Comparison of ENCODE assay signal across 8 cellular contexts in genomic region chr11:68213555-68214172, GRCh38. TPM values are rescaled to one million over a fixed set of nuclear protein-coding genes. Genes with fewer than 3 reads are reported as not detected.
DNase-seq lines count a peak whose midpoint lies in the region; ATAC-seq and TF ChIP-seq lines count a peak whose summit lies in the region.

No MANE protein-coding gene starts in this region.

- peaks cover 9% of the 10 kb centered on the region for H3F3A ChIP-seq in SK-N-SH (replicated peaks; ENCODE audit: insufficient read depth)

- peak; percentile 41 for ATAC-seq in GM21723 (IDR thresholded peaks at IDR 0.05; ENCODE audit: unreplicated experiment)

- no peaks in the 10 kb centered on the region for H3K36me3 ChIP-seq in SK-N-SH (replicated peaks in 1 of 2; ENCODE audit: control insufficient read depth in 1 of 2, insufficient read depth in 2 of 2, low read length in 1 of 2)

- no peaks in the 10 kb centered on the region for H3K9me3 Mint-ChIP-seq in activated naive CD4-positive, alpha-beta T cell treated with anti-CD3 and anti-CD28 coated beads, Interleukin-2, amount 50 U/mL, for 24 hours

- peak overlapping the region; percentile 90 for H3K4me2 ChIP-seq in SK-N-SH

- no peak for TF ChIP-seq CTCF in SK-N-SH (IDR thresholded peaks at IDR 0.05)

- no peaks in the 10 kb centered on the region for H3K9me3 ChIP-seq in SK-N-SH

- peak overlapping the region; percentile 85 for H2AFZ ChIP-seq in SK-N-SH (ENCODE audit: low read depth)

- H4K20me1 ChIP-seq in SK-N-SH (ENCODE audit: insufficient read depth) = peaks cover 39% of the 10 kb centered on the region

- peaks cover 51% of the 10 kb centered on the region for H3K4me1 Mint-ChIP-seq in activated naive CD4-positive, alpha-beta T cell treated with anti-CD3 and anti-CD28 coated beads, Interleukin-2, amount 50 U/mL, for 24 hours

- DNase-seq in DMS153 treated with DMSO at 0.1 percent for 48 hours (lab: John Stamatoyannopoulos, UW; ENCODE audit: unreplicated experiment) (peak; percentile 74), M059J (ENCODE audit: low read depth) (peak; percentile 85), SK-N-SH (peak; percentile 94), glomerular visceral epithelial cell (ENCODE audit: extremely low spot score) (peak; percentile 87), occipital lobe (lab: John Stamatoyannopoulos, UW) (peak; percentile 80), superior temporal gyrus (ENCODE audit: extremely low spot score) (peak; percentile 91)

- no peaks in the 10 kb centered on the region for H3K36me3 Mint-ChIP-seq in activated naive CD4-positive, alpha-beta T cell treated with anti-CD3 and anti-CD28 coated beads, Interleukin-2, amount 50 U/mL, for 24 hours

- no peak for TF ChIP-seq RAD21 in SK-N-SH (IDR thresholded peaks at IDR 0.05; ENCODE audit: low read length)

- POLR2A ChIA-PET in SK-N-SH (lab: Yijun Ruan, JAX) = interaction anchor here (1.0 kb wide), 1 partner anchor 58 kb away, joined by 3 read pairs; the partner anchor contains the start of gene C11orf24

- no peak for TF ChIP-seq EP300 in SK-N-SH (IDR thresholded peaks at IDR 0.05; ENCODE audit: borderline replicate concordance in 1 of 2, low read depth in 1 of 2, low read length in 1 of 2)

- H3K27me3 Mint-ChIP-seq in activated naive CD4-positive, alpha-beta T cell treated with anti-CD3 and anti-CD28 coated beads, Interleukin-2, amount 50 U/mL, for 24 hours = no peaks in the 10 kb centered on the region

- peak overlapping the region; percentile 77 to 96 for H3K4me3 ChIP-seq in SK-N-SH (ENCODE audit: low read depth in 2 of 2, low read length in 1 of 2)

- no peak overlapping the region for H3K27ac Mint-ChIP-seq in activated naive CD4-positive, alpha-beta T cell treated with anti-CD3 and anti-CD28 coated beads, Interleukin-2, amount 50 U/mL, for 24 hours

- no peaks in the 10 kb centered on the region; the same call in 1 of the 2 replicates for H3K27me3 ChIP-seq in SK-N-SH (ENCODE audit: insufficient read depth)

- H3K9me2 ChIP-seq in SK-N-SH = no peaks in the 10 kb centered on the region

- peak overlapping the region; percentile 93 for H3K9ac ChIP-seq in SK-N-SH

- peaks cover 11 to 27% of the 10 kb centered on the region in 2 experiments; a peak in 3 of 4 replicates for H3K4me1 ChIP-seq in SK-N-SH (ENCODE audit: control insufficient read depth in 1 of 2, insufficient read depth in 2 of 2, low read depth in 1 of 2, low read length in 1 of 2)

- CTCF ChIA-PET in SK-N-SH (lab: Yijun Ruan, JAX) = no interaction called here

- H3K4me3 Mint-ChIP-seq in activated naive CD4-positive, alpha-beta T cell treated with anti-CD3 and anti-CD28 coated beads, Interleukin-2, amount 50 U/mL, for 24 hours = peak overlapping the region; percentile 82

- H3K79me2 ChIP-seq in SK-N-SH (ENCODE audit: insufficient read depth) = peaks cover 40% of the 10 kb centered on the region

- peak overlapping the region; percentile 88 to 97 for H3K27ac ChIP-seq in SK-N-SH (ENCODE audit: low read depth in 2 of 2, low read length in 1 of 2)

- 0% methylated on average over 9 of the region's 90 CpGs for WGBS in SK-N-SH (ENCODE audit: low lambda C conversion rate)

TF ChIP-seq in SK-N-SH, 30 proteins besides CTCF, POLR2A, EP300 and RAD21:
- TF ChIP-seq POLR2AphosphoS5 (IDR thresholded peaks at IDR 0.05; ENCODE audit: low read depth, low read length) = peak; percentile 90
- no peak for TF ChIP-seq EZH2phosphoT487 (IDR thresholded peaks at IDR 0.05; ENCODE audit: borderline replicate concordance, low read depth)
- no peak for TF ChIP-seq ELF1 (IDR thresholded peaks at IDR 0.05)
- TF ChIP-seq TAF1 (IDR thresholded peaks at IDR 0.05; ENCODE audit: borderline replicate concordance, low read depth, low read length) = peak; percentile 74
- peak; percentile 88 for TF ChIP-seq YY1 (IDR thresholded peaks at IDR 0.05; ENCODE audit: low read depth)
- TF ChIP-seq NFIC (IDR thresholded peaks at IDR 0.05; ENCODE audit: borderline replicate concordance) = no peak
- no peak for TF ChIP-seq NRF1 (IDR thresholded peaks at IDR 0.05; ENCODE audit: low read depth, low read length)
- 0 out of 2 replicates have a peak, but pooled peaks have one; percentile 14 for TF ChIP-seq TEAD4 (IDR thresholded peaks at IDR 0.05; ENCODE audit: borderline replicate concordance, insufficient read depth)
- TF ChIP-seq, protein P1, sequence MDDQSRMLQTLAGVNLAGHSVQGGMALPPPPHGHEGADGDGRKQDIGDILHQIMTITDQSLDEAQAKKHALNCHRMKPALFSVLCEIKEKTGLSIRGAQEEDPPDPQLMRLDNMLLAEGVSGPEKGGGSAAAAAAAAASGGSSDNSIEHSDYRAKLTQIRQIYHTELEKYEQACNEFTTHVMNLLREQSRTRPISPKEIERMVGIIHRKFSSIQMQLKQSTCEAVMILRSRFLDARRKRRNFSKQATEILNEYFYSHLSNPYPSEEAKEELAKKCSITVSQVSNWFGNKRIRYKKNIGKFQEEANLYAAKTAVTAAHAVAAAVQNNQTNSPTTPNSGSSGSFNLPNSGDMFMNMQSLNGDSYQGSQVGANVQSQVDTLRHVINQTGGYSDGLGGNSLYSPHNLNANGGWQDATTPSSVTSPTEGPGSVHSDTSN (IDR thresholded peaks at IDR 0.05) = peak; percentile 95
- peak; percentile 98 for TF ChIP-seq CHD2 (IDR thresholded peaks at IDR 0.05; ENCODE audit: low read length, partially characterized antibody)
- 0 out of 2 replicates have a peak, but pooled peaks have one; percentile 35 for TF ChIP-seq MXI1 (IDR thresholded peaks at IDR 0.05; ENCODE audit: low read depth, low read length)
- peak; percentile 63 for TF ChIP-seq MAX (IDR thresholded peaks at IDR 0.05; ENCODE audit: low read depth)
- TF ChIP-seq SIN3A (IDR thresholded peaks at IDR 0.05; ENCODE audit: borderline replicate concordance, low read depth, low read length) = peak; percentile 80
- TF ChIP-seq, protein P2, sequence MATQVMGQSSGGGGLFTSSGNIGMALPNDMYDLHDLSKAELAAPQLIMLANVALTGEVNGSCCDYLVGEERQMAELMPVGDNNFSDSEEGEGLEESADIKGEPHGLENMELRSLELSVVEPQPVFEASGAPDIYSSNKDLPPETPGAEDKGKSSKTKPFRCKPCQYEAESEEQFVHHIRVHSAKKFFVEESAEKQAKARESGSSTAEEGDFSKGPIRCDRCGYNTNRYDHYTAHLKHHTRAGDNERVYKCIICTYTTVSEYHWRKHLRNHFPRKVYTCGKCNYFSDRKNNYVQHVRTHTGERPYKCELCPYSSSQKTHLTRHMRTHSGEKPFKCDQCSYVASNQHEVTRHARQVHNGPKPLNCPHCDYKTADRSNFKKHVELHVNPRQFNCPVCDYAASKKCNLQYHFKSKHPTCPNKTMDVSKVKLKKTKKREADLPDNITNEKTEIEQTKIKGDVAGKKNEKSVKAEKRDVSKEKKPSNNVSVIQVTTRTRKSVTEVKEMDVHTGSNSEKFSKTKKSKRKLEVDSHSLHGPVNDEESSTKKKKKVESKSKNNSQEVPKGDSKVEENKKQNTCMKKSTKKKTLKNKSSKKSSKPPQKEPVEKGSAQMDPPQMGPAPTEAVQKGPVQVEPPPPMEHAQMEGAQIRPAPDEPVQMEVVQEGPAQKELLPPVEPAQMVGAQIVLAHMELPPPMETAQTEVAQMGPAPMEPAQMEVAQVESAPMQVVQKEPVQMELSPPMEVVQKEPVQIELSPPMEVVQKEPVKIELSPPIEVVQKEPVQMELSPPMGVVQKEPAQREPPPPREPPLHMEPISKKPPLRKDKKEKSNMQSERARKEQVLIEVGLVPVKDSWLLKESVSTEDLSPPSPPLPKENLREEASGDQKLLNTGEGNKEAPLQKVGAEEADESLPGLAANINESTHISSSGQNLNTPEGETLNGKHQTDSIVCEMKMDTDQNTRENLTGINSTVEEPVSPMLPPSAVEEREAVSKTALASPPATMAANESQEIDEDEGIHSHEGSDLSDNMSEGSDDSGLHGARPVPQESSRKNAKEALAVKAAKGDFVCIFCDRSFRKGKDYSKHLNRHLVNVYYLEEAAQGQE (IDR thresholded peaks at IDR 0.05; ENCODE audit: low read depth, low read length) = peak; percentile 39; the same call in 1 of the 2 replicates

RNA-seq across cellular contexts. Expression of gene KMT5B, which starts 0.6 kb away (rescaled TPM):
- 28.6 and 61.2 TPM in 2 replicates for total RNA-seq in M059J (2014; rRNA removed; shearing (Covaris generic))
- polyA plus RNA-seq in SK-N-SH (2012; rRNA removed) = 8.4 and 10.4 TPM in 2 replicates
- polyA plus RNA-seq in SK-N-SH (2012; cell fraction: cytosol; rRNA removed) = 10.5 and 11.5 TPM in 2 replicates
- polyA plus RNA-seq in SK-N-SH (2012; cell fraction: nucleus; rRNA removed) = 18.0 and 20.8 TPM in 2 replicates
- total RNA-seq in occipital lobe = 139 TPM

RNA-seq across cellular contexts. Expression of gene C11orf24, which starts 58.1 kb away (rescaled TPM):
- total RNA-seq in M059J (2014; rRNA removed; shearing (Covaris generic)) = 42.3 and 59.2 TPM in 2 replicates
- 50.9 and 52.1 TPM in 2 replicates for polyA plus RNA-seq in SK-N-SH (2012; rRNA removed)
- polyA plus RNA-seq in SK-N-SH (2012; cell fraction: cytosol; rRNA removed) = 29.9 and 37.6 TPM in 2 replicates
- 37.7 and 41.7 TPM in 2 replicates for polyA plus RNA-seq in SK-N-SH (2012; cell fraction: nucleus; rRNA removed)
- total RNA-seq in occipital lobe = 10.6 TPM

Comparison
In these comparisons a context has a peak if more than half of its experiments do, and no peak if none do; other contexts are left out.
1. Peak in every context shown above with its lines: DNase-seq, ATAC-seq, H3K4me3 ChIP-seq and H3K27ac ChIP-seq.